Comparison of ENCODE assay signal across 8 cellular contexts in the genomic region with DNA sequence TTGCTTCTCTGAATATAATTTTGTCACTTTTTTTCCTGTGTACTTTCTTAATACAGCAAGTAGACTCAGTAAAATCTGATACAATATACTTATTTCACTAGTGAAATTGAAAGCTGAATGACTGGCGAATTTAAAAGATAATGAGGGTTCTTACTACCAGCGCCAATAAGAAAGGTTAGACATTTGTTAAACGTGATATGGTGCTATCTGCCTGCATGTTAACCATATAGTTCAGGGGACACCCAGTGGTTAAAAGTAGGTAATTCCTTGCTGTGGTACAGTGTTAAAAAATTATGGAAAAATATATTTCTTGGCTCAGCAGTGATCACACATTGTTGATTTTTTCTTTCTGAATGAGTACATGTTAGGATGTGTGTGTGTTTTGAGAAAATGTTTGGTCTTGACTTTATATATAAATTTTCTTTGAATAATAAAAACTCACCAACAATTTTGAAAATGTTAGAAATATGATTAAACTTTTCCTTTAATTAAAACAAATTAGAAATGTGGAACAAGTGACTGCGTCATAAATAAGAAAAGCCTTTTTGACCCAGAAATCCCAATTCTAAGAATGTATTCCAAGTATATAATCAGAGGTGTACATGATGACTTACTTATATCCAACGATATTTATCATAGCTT. TPM values are rescaled to one million over a fixed set of nuclear protein-coding genes. Genes with fewer than 3 reads are reported as not detected.
DNase-seq lines count a peak whose midpoint lies in the region; ATAC-seq and TF ChIP-seq lines count a peak whose summit lies in the region.

No MANE protein-coding gene starts in this region.

- H3K27me3 Mint-ChIP-seq in activated T-cell treated with anti-CD3 and anti-CD28 coated beads, Interleukin-2, amount 50 U/mL, for 4 hours (ENCODE audit: low read depth) = no peaks in the 10 kb centered on the region

- H4K20me1 ChIP-seq in MM.1S (ENCODE audit: insufficient read depth, low read length) = no peaks in the 10 kb centered on the region

- no peaks in the 10 kb centered on the region for H3K9me3 Mint-ChIP-seq in activated T-cell treated with anti-CD3 and anti-CD28 coated beads, Interleukin-2, amount 50 U/mL, for 4 hours

- H3F3A ChIP-seq in MM.1S (ENCODE audit: insufficient read depth, low read length) = no peaks in the 10 kb centered on the region

- H2AFZ ChIP-seq in MM.1S (ENCODE audit: low read length) = no peak overlapping the region

- no peak for DNase-seq in activated T-cell treated with anti-CD3 and anti-CD28 coated beads, Interleukin-2, amount 50 U/mL, for 4 hours
- DNase-seq in activated T-cell treated with anti-CD3 and anti-CD28 coated beads, Interleukin-2, amount 50 U/mL, for 48 hours = no peak
- DNase-seq in HCEC 1CT = peak; percentile 72
- DNase-seq in MM.1S = peak; percentile 71
- DNase-seq in WERI-Rb-1 = no peak
- peak; percentile 41 to 75 for DNase-seq in cardiac muscle cell (ENCODE audit: low read depth in 1 of 2, low spot score in 1 of 2)
- peak; percentile 41 for DNase-seq in smooth muscle cell of the brain vasculature (ENCODE audit: low read depth, low spot score)
- no peak for DNase-seq in NCI-H1930 (lab: John Stamatoyannopoulos, UW)

- peak; percentile 69 for TF ChIP-seq CTCF in MM.1S (IDR thresholded peaks at IDR 0.05; ENCODE audit: low read length)
- TF ChIP-seq CTCF in WERI-Rb-1 (IDR thresholded peaks at IDR 0.05; ENCODE audit: low read depth, low read length) = 0 out of 2 replicates have a peak, but pooled peaks have one; percentile 40
- peak; percentile 70 for TF ChIP-seq CTCF in cardiac muscle cell (IDR thresholded peaks at IDR 0.05; ENCODE audit: low read depth, low read length)

- H3K27ac ChIP-seq in MM.1S (ENCODE audit: low read length) (no peak overlapping the region), WERI-Rb-1 (no peak overlapping the region), cardiac muscle cell (no peak overlapping the region)

- peak overlapping the region; percentile 31 for H3K4me3 Mint-ChIP-seq in activated T-cell treated with anti-CD3 and anti-CD28 coated beads, Interleukin-2, amount 50 U/mL, for 4 hours

- H3K36me3 ChIP-seq in MM.1S (replicated peaks; ENCODE audit: insufficient read depth, low read length) = no peaks in the 10 kb centered on the region
- H3K36me3 ChIP-seq in WERI-Rb-1 = no peaks in the 10 kb centered on the region; the same call in 1 of the 2 replicates
- no peaks in the 10 kb centered on the region for H3K36me3 ChIP-seq in cardiac muscle cell

- H3K9me2 ChIP-seq in MM.1S (replicated peaks; ENCODE audit: insufficient read depth, low read length) = no peaks in the 10 kb centered on the region

- H3K36me3 Mint-ChIP-seq in activated T-cell treated with anti-CD3 and anti-CD28 coated beads, Interleukin-2, amount 50 U/mL, for 4 hours (ENCODE audit: insufficient read depth) = peaks cover 17% of the 10 kb centered on the region

- peak overlapping the region; percentile 58 for H3K4me2 ChIP-seq in MM.1S (ENCODE audit: low read depth, low read length)

- peak overlapping the region; percentile 35 for H3K4me3 ChIP-seq in MM.1S (ENCODE audit: low read length)
- H3K4me3 ChIP-seq in WERI-Rb-1 (ENCODE audit: low read depth, low read length) = no peak overlapping the region
- no peak overlapping the region for H3K4me3 ChIP-seq in cardiac muscle cell

- H3K4me1 ChIP-seq in MM.1S (ENCODE audit: low read length) = no peaks in the 10 kb centered on the region; the same call in 1 of the 2 replicates
- H3K4me1 ChIP-seq in cardiac muscle cell (ENCODE audit: low read depth) = no peaks in the 10 kb centered on the region

- no peaks in the 10 kb centered on the region for H3K9me3 ChIP-seq in MM.1S (replicated peaks; ENCODE audit: insufficient read depth, low read length)
- no peaks in the 10 kb centered on the region for H3K9me3 ChIP-seq in WERI-Rb-1 (ENCODE audit: severe bottlenecking)
- no peaks in the 10 kb centered on the region for H3K9me3 ChIP-seq in cardiac muscle cell (ENCODE audit: low read depth)

- no peak overlapping the region for H3K9ac ChIP-seq in MM.1S (ENCODE audit: low read length)

- H3K27me3 ChIP-seq in MM.1S (replicated peaks; ENCODE audit: insufficient read depth, low read length) (no peaks in the 10 kb centered on the region), WERI-Rb-1 (ENCODE audit: insufficient read depth, low read depth, severe bottlenecking) (no peaks in the 10 kb centered on the region), cardiac muscle cell (no peaks in the 10 kb centered on the region)

- H3K79me2 ChIP-seq in MM.1S (ENCODE audit: low read length) = peaks cover 5% of the 10 kb centered on the region

- ATAC-seq in activated T-cell treated with anti-CD3 and anti-CD28 coated beads, Interleukin-2, amount 50 U/mL, for 4 hours = peak; percentile 91 to 92

- peaks cover 31% of the 10 kb centered on the region for H3K4me1 Mint-ChIP-seq in activated T-cell treated with anti-CD3 and anti-CD28 coated beads, Interleukin-2, amount 50 U/mL, for 4 hours (ENCODE audit: low read depth)

RNA-seq across cellular contexts. Expression of a gene that starts 25.8 kb away (rescaled TPM):
- 10 to 100 TPM; 57.5 to 73.9 (median 58.1) TPM for total RNA-seq in activated T-cell treated with anti-CD3 and anti-CD28 coated beads, Interleukin-2, amount 50 U/mL, for 4 hours
- 83.0 and 101 TPM in 2 replicates for total RNA-seq in cardiac muscle cell
- 85.2 and 94.5 TPM in 2 replicates for polyA plus RNA-seq in cardiac muscle cell

Comparison
In these comparisons a context has a peak if more than half of its experiments do, and no peak if none do; other contexts are left out.
1. DNase-seq: peak in HCEC 1CT (single experiment), MM.1S (single experiment), cardiac muscle cell (2 of 2) and smooth muscle cell of the brain vasculature (single experiment); none in activated T-cell treated with anti-CD3 and anti-CD28 coated beads, Interleukin-2, amount 50 U/mL, for 4 hours (single experiment), activated T-cell treated with anti-CD3 and anti-CD28 coated beads, Interleukin-2, amount 50 U/mL, for 48 hours (0 of 2), WERI-Rb-1 (single experiment) and NCI-H1930 (0 of 2).
2. Peak in every context shown above with its lines, with median percentiles within 50 percentile points of each other: CTCF ChIP-seq.